8 cellular contexts compared by ENCODE assay signal in genomic region chrX:102516314-102516936, GRCh38. TPM values are rescaled to one million over a fixed set of nuclear protein-coding genes. Genes with fewer than 3 reads are reported as not detected.
DNase-seq lines count a peak whose midpoint lies in the region; ATAC-seq and TF ChIP-seq lines count a peak whose summit lies in the region.

TSS of gene TMSB15A (minus strand) at chrX:102516739.

- H3F3A ChIP-seq in SK-N-SH (replicated peaks; ENCODE audit: insufficient read depth) = no peaks in the 10 kb centered on the region

- CTCF ChIA-PET in SK-N-SH (lab: Yijun Ruan, JAX) = interaction anchor here (1.1 to 2.3 kb wide), 4 partner anchors 9 to 319 kb away, joined by 3 to 6 read pairs (median 4); no protein-coding TSS in a partner anchor

- TF ChIP-seq EP300 in SK-N-SH (IDR thresholded peaks at IDR 0.05; ENCODE audit: borderline replicate concordance in 1 of 2, low read depth in 1 of 2, low read length in 1 of 2) = no peak

- TF ChIP-seq RAD21 in SK-N-SH (IDR thresholded peaks at IDR 0.05; ENCODE audit: low read length) = no peak

- H3K9ac ChIP-seq in KMS-11 = peak within 1 kb of the TSS; percentile 47; the same call in 1 of the 2 replicates
- peak within 1 kb of the TSS; percentile 52; the same call in 1 of the 2 replicates for H3K9ac ChIP-seq in SK-N-SH
- no peak within 1 kb of the TSS for H3K9ac ChIP-seq in parathyroid adenoma

- H3K9me3 ChIP-seq in SK-N-SH (no peaks in the 10 kb centered on the region), parathyroid adenoma (ENCODE audit: control insufficient read depth, low read length) (no peaks in the 10 kb centered on the region), thoracic aorta (no peaks in the 10 kb centered on the region)

- H2AFZ ChIP-seq in KMS-11 (ENCODE audit: low read depth) = peak within 1 kb of the TSS; percentile 71
- H2AFZ ChIP-seq in SK-N-SH (ENCODE audit: low read depth) = peak within 1 kb of the TSS; percentile 77
- peak within 1 kb of the TSS; percentile 76 for H2AFZ ChIP-seq in parathyroid adenoma

- H3K27ac ChIP-seq in KMS-11 (no peak within 1 kb of the TSS), SK-N-SH (ENCODE audit: low read depth in 2 of 2, low read length in 1 of 2) (no peak within 1 kb of the TSS; a peak in 1 of 4 replicates), parathyroid adenoma (no peak within 1 kb of the TSS), thoracic aorta (no peak within 1 kb of the TSS)

- H4K20me1 ChIP-seq in KMS-11 (ENCODE audit: insufficient read depth) = no peaks in the 10 kb centered on the region
- H4K20me1 ChIP-seq in SK-N-SH (ENCODE audit: insufficient read depth) = no peaks in the 10 kb centered on the region

- ATAC-seq in GM21360 (IDR thresholded peaks at IDR 0.05; ENCODE audit: unreplicated experiment) (peak; percentile 95), Right ventricle myocardium superior (ENCODE audit: poor library complexity) (peak; percentile 91), thoracic aorta (ENCODE audit: insufficient number of reproducible peaks, low FRiP score, low read depth) (peak; percentile 65)

- no peaks in the 10 kb centered on the region for H3K79me2 ChIP-seq in KMS-11 (ENCODE audit: insufficient read depth, low read depth)
- no peaks in the 10 kb centered on the region for H3K79me2 ChIP-seq in SK-N-SH (ENCODE audit: insufficient read depth)
- no peaks in the 10 kb centered on the region for H3K79me2 ChIP-seq in parathyroid adenoma

- TF ChIP-seq CTCF in KMS-11 (conservative IDR thresholded peaks at IDR 0.05; ENCODE audit: low read depth, low read length) (no peak), SK-N-SH (IDR thresholded peaks at IDR 0.05) (no peak), parathyroid adenoma (IDR thresholded peaks at IDR 0.05) (no peak), thoracic aorta (IDR thresholded peaks at IDR 0.05) (no peak)

- H3K4me1 ChIP-seq in KMS-11 (ENCODE audit: low read depth, poor library complexity, severe bottlenecking) (no peaks in the 10 kb centered on the region), SK-N-SH (ENCODE audit: control insufficient read depth in 1 of 2, insufficient read depth in 2 of 2, low read depth in 1 of 2, low read length in 1 of 2) (no peaks in the 10 kb centered on the region; a peak in 1 of 4 replicates), parathyroid adenoma (no peaks in the 10 kb centered on the region), thoracic aorta (ENCODE audit: control insufficient read depth in 1 of 2, low read depth in 2 of 2) (peaks cover 0 to 7% of the 10 kb centered on the region in 2 donors)

- peak within 1 kb of the TSS; percentile 63 for H3K4me2 ChIP-seq in KMS-11
- H3K4me2 ChIP-seq in SK-N-SH = peak within 1 kb of the TSS; percentile 78
- peak within 1 kb of the TSS; percentile 66 for H3K4me2 ChIP-seq in parathyroid adenoma (ENCODE audit: low read length)

- H3K4me3 ChIP-seq in KMS-11 (IDR thresholded peaks at IDR 0.05; ENCODE audit: insufficient read depth, low read depth, low read length) (no peak within 1 kb of the TSS), SK-N-SH (ENCODE audit: low read depth in 2 of 2, low read length in 1 of 2) (peak within 1 kb of the TSS; percentile 51 to 62), parathyroid adenoma (ENCODE audit: low read depth, low read length) (peak within 1 kb of the TSS; percentile 44), thoracic aorta (peak within 1 kb of the TSS; percentile 73)

- H3K36me3 ChIP-seq in KMS-11 (ENCODE audit: insufficient read depth) (no peaks in the 10 kb centered on the region), SK-N-SH (replicated peaks in 1 of 2; ENCODE audit: control insufficient read depth in 1 of 2, insufficient read depth in 2 of 2, low read length in 1 of 2) (no peaks in the 10 kb centered on the region), parathyroid adenoma (ENCODE audit: control insufficient read depth, insufficient read depth, low read length) (no peaks in the 10 kb centered on the region), thoracic aorta (no peaks in the 10 kb centered on the region)

- POLR2A ChIA-PET in SK-N-SH (lab: Yijun Ruan, JAX) = no interaction called here

- intact Hi-C loops in Right ventricle myocardium superior (cut with DNase I) = no loop called here

- H3K27me3 ChIP-seq in KMS-11 (ENCODE audit: insufficient read depth, low read depth) (no peaks in the 10 kb centered on the region), SK-N-SH (ENCODE audit: insufficient read depth) (peaks cover 13% of the 10 kb centered on the region; the same call in 1 of the 2 replicates), parathyroid adenoma (ENCODE audit: control insufficient read depth, insufficient read depth, low read length) (no peaks in the 10 kb centered on the region), thoracic aorta (replicated peaks; ENCODE audit: insufficient read depth) (no peaks in the 10 kb centered on the region)

- no peaks in the 10 kb centered on the region for H3K9me2 ChIP-seq in SK-N-SH

- DNase-seq in AG20443 (ENCODE audit: low spot score) = peak; percentile 81
- peak; percentile 86 for DNase-seq in SK-N-SH
- peak; percentile 6 for DNase-seq in activated naive CD8-positive, alpha-beta T cell treated with anti-CD3 and anti-CD28 coated beads, Interleukin-2, amount 50 U/mL, for 16 hours (ENCODE audit: low read depth, low spot score)
- DNase-seq in Right ventricle myocardium superior = peak; percentile 77
- peak; percentile 17 for DNase-seq in thoracic aorta (ENCODE audit: low spot score)

- 10% methylated on average over 10 of the region's 50 CpGs for WGBS in SK-N-SH (ENCODE audit: low lambda C conversion rate)

TF ChIP-seq in SK-N-SH, 30 proteins besides CTCF, POLR2A, EP300 and RAD21:
- TF ChIP-seq, protein P1, sequence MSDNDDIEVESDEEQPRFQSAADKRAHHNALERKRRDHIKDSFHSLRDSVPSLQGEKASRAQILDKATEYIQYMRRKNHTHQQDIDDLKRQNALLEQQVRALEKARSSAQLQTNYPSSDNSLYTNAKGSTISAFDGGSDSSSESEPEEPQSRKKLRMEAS (IDR thresholded peaks at IDR 0.05; ENCODE audit: low read depth) = peak; percentile 36; the same call in 1 of the 2 replicates
- no peak for TF ChIP-seq TCF12 (IDR thresholded peaks at IDR 0.05)
- no peak for TF ChIP-seq SMC3 (IDR thresholded peaks at IDR 0.05; ENCODE audit: low read depth, low read length)
- TF ChIP-seq, protein P2, sequence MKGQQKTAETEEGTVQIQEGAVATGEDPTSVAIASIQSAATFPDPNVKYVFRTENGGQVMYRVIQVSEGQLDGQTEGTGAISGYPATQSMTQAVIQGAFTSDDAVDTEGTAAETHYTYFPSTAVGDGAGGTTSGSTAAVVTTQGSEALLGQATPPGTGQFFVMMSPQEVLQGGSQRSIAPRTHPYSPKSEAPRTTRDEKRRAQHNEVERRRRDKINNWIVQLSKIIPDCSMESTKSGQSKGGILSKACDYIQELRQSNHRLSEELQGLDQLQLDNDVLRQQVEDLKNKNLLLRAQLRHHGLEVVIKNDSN (IDR thresholded peaks at IDR 0.05; ENCODE audit: borderline replicate concordance, low read depth) = no peak

RNA-seq across cellular contexts. Expression of gene TMSB15A, which starts in this region (rescaled TPM):
- 16.6 and 17.2 TPM in 2 replicates for polyA plus RNA-seq in SK-N-SH (2012; rRNA removed)
- polyA plus RNA-seq in SK-N-SH (2012; cell fraction: cytosol; rRNA removed) = 29.9 and 37.9 TPM in 2 replicates
- 2.1 and 2.5 TPM in 2 replicates for polyA plus RNA-seq in SK-N-SH (2012; cell fraction: nucleus; rRNA removed)
- total RNA-seq in Right ventricle myocardium superior = not detected
- total RNA-seq in thoracic aorta = 1 to 10 TPM in 1 of 2 donors, not detected in 1; 1.1 TPM

Comparison
In these comparisons a context has a peak if more than half of its experiments do, and no peak if none do; other contexts are left out.
1. Peak in DNase-seq and ATAC-seq in Right ventricle myocardium superior; RNA of the gene not detected or under 1 TPM.
2. DNase-seq: peak in every context shown above with its lines; median percentile 86 in SK-N-SH; 81 in AG20443; 77 in Right ventricle myocardium superior; 17 in thoracic aorta; 6 in activated naive CD8-positive, alpha-beta T cell treated with anti-CD3 and anti-CD28 coated beads, Interleukin-2, amount 50 U/mL, for 16 hours.